In genomic region chr13:52356327-52356726, GRCh38 we compare ENCODE assay signal across 1 cellular context.
TF ChIP-seq lines count a peak whose summit lies in the region.

No MANE protein-coding gene starts in this region.

TF ChIP-seq in GM23338, 12 proteins besides CTCF, POLR2A, EP300 and RAD21 (continued from another document):
- TF ChIP-seq, protein P1, sequence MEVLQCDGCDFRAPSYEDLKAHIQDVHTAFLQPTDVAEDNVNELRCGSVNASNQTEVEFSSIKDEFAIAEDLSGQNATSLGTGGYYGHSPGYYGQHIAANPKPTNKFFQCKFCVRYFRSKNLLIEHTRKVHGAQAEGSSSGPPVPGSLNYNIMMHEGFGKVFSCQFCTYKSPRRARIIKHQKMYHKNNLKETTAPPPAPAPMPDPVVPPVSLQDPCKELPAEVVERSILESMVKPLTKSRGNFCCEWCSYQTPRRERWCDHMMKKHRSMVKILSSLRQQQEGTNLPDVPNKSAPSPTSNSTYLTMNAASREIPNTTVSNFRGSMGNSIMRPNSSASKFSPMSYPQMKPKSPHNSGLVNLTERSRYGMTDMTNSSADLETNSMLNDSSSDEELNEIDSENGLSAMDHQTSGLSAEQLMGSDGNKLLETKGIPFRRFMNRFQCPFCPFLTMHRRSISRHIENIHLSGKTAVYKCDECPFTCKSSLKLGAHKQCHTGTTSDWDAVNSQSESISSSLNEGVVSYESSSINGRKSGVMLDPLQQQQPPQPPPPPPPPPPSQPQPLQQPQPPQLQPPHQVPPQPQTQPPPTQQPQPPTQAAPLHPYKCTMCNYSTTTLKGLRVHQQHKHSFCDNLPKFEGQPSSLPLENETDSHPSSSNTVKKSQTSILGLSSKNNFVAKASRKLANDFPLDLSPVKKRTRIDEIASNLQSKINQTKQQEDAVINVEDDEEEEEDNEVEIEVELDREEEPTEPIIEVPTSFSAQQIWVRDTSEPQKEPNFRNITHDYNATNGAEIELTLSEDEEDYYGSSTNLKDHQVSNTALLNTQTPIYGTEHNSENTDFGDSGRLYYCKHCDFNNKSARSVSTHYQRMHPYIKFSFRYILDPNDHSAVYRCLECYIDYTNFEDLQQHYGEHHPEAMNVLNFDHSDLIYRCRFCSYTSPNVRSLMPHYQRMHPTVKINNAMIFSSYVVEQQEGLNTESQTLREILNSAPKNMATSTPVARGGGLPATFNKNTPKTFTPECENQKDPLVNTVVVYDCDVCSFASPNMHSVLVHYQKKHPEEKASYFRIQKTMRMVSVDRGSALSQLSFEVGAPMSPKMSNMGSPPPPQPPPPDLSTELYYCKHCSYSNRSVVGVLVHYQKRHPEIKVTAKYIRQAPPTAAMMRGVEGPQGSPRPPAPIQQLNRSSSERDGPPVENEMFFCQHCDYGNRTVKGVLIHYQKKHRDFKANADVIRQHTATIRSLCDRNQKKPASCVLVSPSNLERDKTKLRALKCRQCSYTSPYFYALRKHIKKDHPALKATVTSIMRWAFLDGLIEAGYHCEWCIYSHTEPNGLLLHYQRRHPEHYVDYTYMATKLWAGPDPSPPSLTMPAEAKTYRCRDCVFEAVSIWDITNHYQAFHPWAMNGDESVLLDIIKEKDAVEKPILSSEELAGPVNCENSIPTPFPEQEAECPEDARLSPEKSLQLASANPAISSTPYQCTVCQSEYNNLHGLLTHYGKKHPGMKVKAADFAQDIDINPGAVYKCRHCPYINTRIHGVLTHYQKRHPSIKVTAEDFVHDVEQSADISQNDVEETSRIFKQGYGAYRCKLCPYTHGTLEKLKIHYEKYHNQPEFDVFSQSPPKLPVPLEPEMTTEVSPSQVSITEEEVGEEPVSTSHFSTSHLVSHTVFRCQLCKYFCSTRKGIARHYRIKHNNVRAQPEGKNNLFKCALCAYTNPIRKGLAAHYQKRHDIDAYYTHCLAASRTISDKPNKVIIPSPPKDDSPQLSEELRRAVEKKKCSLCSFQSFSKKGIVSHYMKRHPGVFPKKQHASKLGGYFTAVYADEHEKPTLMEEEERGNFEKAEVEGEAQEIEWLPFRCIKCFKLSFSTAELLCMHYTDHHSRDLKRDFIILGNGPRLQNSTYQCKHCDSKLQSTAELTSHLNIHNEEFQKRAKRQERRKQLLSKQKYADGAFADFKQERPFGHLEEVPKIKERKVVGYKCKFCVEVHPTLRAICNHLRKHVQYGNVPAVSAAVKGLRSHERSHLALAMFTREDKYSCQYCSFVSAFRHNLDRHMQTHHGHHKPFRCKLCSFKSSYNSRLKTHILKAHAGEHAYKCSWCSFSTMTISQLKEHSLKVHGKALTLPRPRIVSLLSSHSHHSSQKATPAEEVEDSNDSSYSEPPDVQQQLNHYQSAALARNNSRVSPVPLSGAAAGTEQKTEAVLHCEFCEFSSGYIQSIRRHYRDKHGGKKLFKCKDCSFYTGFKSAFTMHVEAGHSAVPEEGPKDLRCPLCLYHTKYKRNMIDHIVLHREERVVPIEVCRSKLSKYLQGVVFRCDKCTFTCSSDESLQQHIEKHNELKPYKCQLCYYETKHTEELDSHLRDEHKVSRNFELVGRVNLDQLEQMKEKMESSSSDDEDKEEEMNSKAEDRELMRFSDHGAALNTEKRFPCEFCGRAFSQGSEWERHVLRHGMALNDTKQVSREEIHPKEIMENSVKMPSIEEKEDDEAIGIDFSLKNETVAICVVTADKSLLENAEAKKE (CRISPR knock-in tag; IDR thresholded peaks at IDR 0.05): no peak
- TF ChIP-seq CREB1 (CRISPR knock-in tag; IDR thresholded peaks at IDR 0.05; ENCODE audit: low read depth): no peak
- TF ChIP-seq EZH2 (IDR thresholded peaks at IDR 0.05; ENCODE audit: low read depth, unreplicated experiment): no peak
- TF ChIP-seq REST (IDR thresholded peaks at IDR 0.05; ENCODE audit: unreplicated experiment): no peak
- no peak for TF ChIP-seq ZNF114 (CRISPR knock-in tag; IDR thresholded peaks at IDR 0.05)
- no peak for TF ChIP-seq ZNF331 (CRISPR knock-in tag; IDR thresholded peaks at IDR 0.05; ENCODE audit: low read depth)
- TF ChIP-seq POLR2AphosphoS5 (IDR thresholded peaks at IDR 0.05; ENCODE audit: low read depth): no peak
